ENCODE assay signal across 8 cellular contexts in the genomic region with DNA sequence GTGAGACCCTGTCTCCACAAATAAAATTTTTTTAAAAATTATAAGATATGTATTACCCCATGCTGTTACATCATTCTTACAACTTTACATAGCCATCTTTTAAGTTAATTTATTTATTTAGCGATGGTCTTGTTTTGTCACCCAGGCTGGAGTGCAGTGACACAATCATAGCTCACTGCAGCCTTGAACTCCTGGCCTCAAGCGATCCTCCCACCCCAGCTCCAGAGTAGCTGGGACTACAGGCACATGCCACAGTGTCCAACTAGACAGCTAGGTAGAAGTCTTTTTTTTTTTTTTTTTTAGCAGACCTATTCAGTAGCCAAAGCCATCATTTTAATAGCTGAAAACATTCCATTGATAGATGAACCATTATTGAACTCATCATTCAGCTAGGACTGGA.
"Had no signal": no experiment of that assay in that cellular context is flagged by ENCODE, and none has a peak within 500 bp of the region (broad histone marks: within the 10 kb centered on the region; RNA-seq: fewer than 3 reads in every experiment).

No MANE protein-coding gene starts in this region.

- FAIRE-seq: H1, H54, HTR-8/SVneo had no signal

- DNase-seq: H9, HFFc6, KBM-7 had no signal

- H3K4me2 ChIP-seq: GM23338 had no signal

- H3K4me3 ChIP-seq: GM23338 had no signal

- ATAC-seq: GM23338, HCT116 had no signal

- H2AFZ ChIP-seq: GM23338 had no signal
